ENCODE assay signal across 8 cellular contexts in genomic region chr4:108172231-108172779, GRCh38. TPM values are rescaled to one million over a fixed set of nuclear protein-coding genes. Genes with fewer than 3 reads are reported as not detected.
DNase-seq lines count a peak whose midpoint lies in the region; ATAC-seq, FAIRE-seq and TF ChIP-seq lines count a peak whose summit lies in the region.

No MANE protein-coding gene starts in this region.

- POLR2A ChIA-PET in GM12878 (lab: Charles Lee) = no interaction called here

- 0 out of 2 replicates have a peak, but pooled peaks have one; percentile 14 for TF ChIP-seq RAD21 in GM12878 (IDR thresholded peaks at IDR 0.05; ENCODE audit: insufficient read depth, low read depth, low read length)

- WGBS in GM12878 (ENCODE audit: insufficient coverage, insufficient replicate concordance, low lambda C conversion rate, missing lambda C conversion rate) = 10% methylated on average over 47 of the region's 47 CpGs
- 4% methylated on average over 40 to 47 of the region's 47 CpGs for WGBS in lower leg skin, 2 donors
- WGBS in suprapubic skin = 6% methylated on average over 34 of the region's 47 CpGs

- TF ChIP-seq POLR2A in GM12878 (IDR thresholded peaks at IDR 0.05; ENCODE audit: low read depth, low read length) (no peak), lower leg skin (IDR thresholded peaks at IDR 0.05) (no peak), suprapubic skin (IDR thresholded peaks at IDR 0.05) (no peak)

- H3K4me3 ChIP-seq in GM12878 = peak overlapping the region; percentile 71; the same call in 1 of the 2 replicates
- peak overlapping the region; percentile 30 for H3K4me3 ChIP-seq in lower leg skin (ENCODE audit: low read depth, poor library complexity, severe bottlenecking)
- H3K4me3 ChIP-seq in suprapubic skin = peak overlapping the region; percentile 65

- intact Hi-C loops in GM12878 (cut with micrococcal nuclease; ENCODE audit: unreplicated experiment) (no loop called here), lower leg skin (cut with DNase I; ENCODE audit: low total_unique reads) (no loop called here)

- SMC1A ChIA-PET in GM12878 (lab: Charles Lee; ENCODE audit: uncharacterized antibody, unreplicated experiment) = no interaction called here

- TF ChIP-seq EP300 in GM12878 (IDR thresholded peaks at IDR 0.05; ENCODE audit: borderline replicate concordance in 1 of 2, control insufficient read depth in 1 of 2, low read depth in 2 of 2, low read length in 2 of 2) (no peak), suprapubic skin (IDR thresholded peaks at IDR 0.05) (no peak)

- CTCF ChIA-PET in GM12878 (lab: Yijun Ruan, JAX) = no interaction called here

- H3K27ac ChIP-seq in GM12878 (ENCODE audit: control insufficient read depth, insufficient read depth) (no peak overlapping the region), suprapubic skin (peak overlapping the region; percentile 78)

- in situ Hi-C loops in GM12878 (cut with MboI) = loop anchor here (25.0 kb wide), 1 partner anchor 460 kb away; the partner anchor contains the start of gene PAPSS1

- H3K79me2 ChIP-seq in GM12878 (ENCODE audit: control insufficient read depth, insufficient read depth, low read length) = no peaks in the 10 kb centered on the region

- H3K4me2 ChIP-seq in GM12878 (ENCODE audit: control insufficient read depth, insufficient read depth) = peak overlapping the region; percentile 93

- H3K9ac ChIP-seq in GM12878 (ENCODE audit: control insufficient read depth, insufficient read depth, low read length) = no peak overlapping the region

- RAD21 ChIA-PET in GM12878 (lab: Charles Lee; ENCODE audit: unreplicated experiment) = interaction anchor here (1.0 to 1.5 kb wide), 2 partner anchors 17 to 54 kb away, joined by 3 to 8 read pairs; no protein-coding TSS in a partner anchor

- H3K27me3 ChIP-seq in GM12878 (replicated peaks in 1 of 2; ENCODE audit: control insufficient read depth in 2 of 2, insufficient read depth in 2 of 2, low read length in 1 of 2) (peaks cover 11 to 31% of the 10 kb centered on the region in 2 experiments), suprapubic skin (peaks cover 65% of the 10 kb centered on the region)

- peak overlapping the region; percentile 94 for H2AFZ ChIP-seq in GM12878 (ENCODE audit: control insufficient read depth, low read depth, low read length)

- no peak for FAIRE-seq in GM12878 (lab: Jason Lieb, UNC)

- no peaks in the 10 kb centered on the region; the same call in 1 of the 2 replicates for H4K20me1 ChIP-seq in GM12878 (ENCODE audit: control insufficient read depth, insufficient read depth)

- H3K4me1 ChIP-seq in GM12878 (ENCODE audit: control insufficient read depth, insufficient read depth, low read length) (0 out of 2 replicates have a peak, but pooled peaks cover 3% of the 10 kb centered on the region), suprapubic skin (peaks cover 29% of the 10 kb centered on the region)

- DNase-seq in CMK (ENCODE audit: low read depth) = peak; percentile 33
- DNase-seq in NCI-H526 treated with DMSO at 0.1 percent for 48 hours (lab: John Stamatoyannopoulos, UW) = peak; percentile 27
- no peak for DNase-seq in GM12878 (ENCODE audit: low read depth, low spot score)
- DNase-seq in lower leg skin (ENCODE audit: low spot score in 2 of 2) = no peak
- DNase-seq in suprapubic skin (ENCODE audit: low spot score in 2 of 2) = no peak
- DNase-seq in SW 1271 (lab: John Stamatoyannopoulos, UW) = no peak
- DNase-seq in epidermal melanocyte (ENCODE audit: insufficient read length, low spot score) = no peak

- H3K36me3 ChIP-seq in GM12878 (ENCODE audit: control insufficient read depth in 2 of 2, insufficient read depth in 2 of 2, low read length in 1 of 2) = no peaks in the 10 kb centered on the region
- no peaks in the 10 kb centered on the region for H3K36me3 ChIP-seq in suprapubic skin

- ATAC-seq in GM21528 (IDR thresholded peaks at IDR 0.05; ENCODE audit: low FRiP score, unreplicated experiment) (peak; percentile 31), GM12878 (peak; percentile 45)

- H3K9me3 ChIP-seq in GM12878 (replicated peaks; ENCODE audit: control insufficient read depth, insufficient read depth, low read length) (no peaks in the 10 kb centered on the region), suprapubic skin (no peaks in the 10 kb centered on the region)

- BruUV-seq in GM12878 (replicated peaks; lab: Mats Ljungman, UMichigan) = no TSS peak

- peak in 1 of 3 experiments; percentile 12; a peak in 1 of 6 replicates for TF ChIP-seq CTCF in GM12878 (IDR thresholded peaks at IDR 0.05 in 2 of 3, conservative IDR thresholded peaks at IDR 0.05 in 1 of 3; ENCODE audit: control insufficient read depth in 2 of 3, extremely low read depth in 1 of 3, insufficient read depth in 1 of 3, low read depth in 3 of 3, low read length in 3 of 3)
- TF ChIP-seq CTCF in lower leg skin (IDR thresholded peaks at IDR 0.05) = no peak
- TF ChIP-seq CTCF in suprapubic skin (IDR thresholded peaks at IDR 0.05) = peak in 1 of 2 donors; percentile 10

TF ChIP-seq in GM12878, 131 proteins besides CTCF, POLR2A, EP300 and RAD21:
- TF ChIP-seq BMI1 (IDR thresholded peaks at IDR 0.05; ENCODE audit: borderline replicate concordance) = peak; percentile 13; the same call in 1 of the 2 replicates
- no peak for TF ChIP-seq IRF3 (IDR thresholded peaks at IDR 0.05)
- no peak for TF ChIP-seq E2F4 (IDR thresholded peaks at IDR 0.05; ENCODE audit: low read depth, low read length)
- no peak for TF ChIP-seq ZZZ3 (IDR thresholded peaks at IDR 0.05; ENCODE audit: control insufficient read depth, insufficient read length, low read depth)
- no peak for TF ChIP-seq RELA (IDR thresholded peaks at IDR 0.05; ENCODE audit: borderline replicate concordance, partially characterized antibody)
- TF ChIP-seq CREM (IDR thresholded peaks at IDR 0.05; ENCODE audit: low read depth) = no peak
- 0 out of 2 replicates have a peak, but pooled peaks have one; percentile 37 for TF ChIP-seq ZBTB33 (IDR thresholded peaks at IDR 0.05)

RNA-seq across cellular contexts. Expression of gene LEF1, which starts 3.6 kb away (rescaled TPM):
- 14.4 and 16.8 TPM in 2 replicates for total RNA-seq in GM12878 (2013; cell fraction: nucleolus; rRNA removed)
- total RNA-seq in GM12878 (2014; rRNA removed) (22.7 and 23.9 TPM in 2 replicates), GM12878 (2014; rRNA removed; fragmentation: Illumina TruSeq; extraction: Trizol) (24.3 and 24.5 TPM in 2 replicates), GM12878 (2021) (18.0 and 18.4 TPM in 2 replicates), lower leg skin (10 to 100 TPM in 2 of 4 donors, 1 to 10 TPM in 2; 1.7 to 17.8 (median 7.8) TPM), suprapubic skin (10 to 100 TPM in 2 of 4 donors, 1 to 10 TPM in 2; 7.2 to 23.4 (median 14.5) TPM)
- polyA plus RNA-seq in GM12878 (2011; ENCODE audit: low read depth) = 8.4 TPM
- polyA plus RNA-seq in GM12878 (2011; rRNA removed) (10.4 and 12.7 TPM in 2 replicates), GM12878 (2014; fragmentation: Illumina TruSeq; extraction: Trizol) (38.1 and 53.6 TPM in 2 replicates), GM12878 (2014; fragmentation: Nextera tagmentation; extraction: Ambion mirVana) (10 to 100 TPM; 10.2 to 10.5 TPM), GM12878 (2014; rRNA removed) (14.9 and 20.5 TPM in 2 replicates), GM12878 (2016; fragmentation: Nextera tagmentation; extraction: Ambion mirVana) (10 to 100 TPM; 16.7 to 23.5 TPM)
- 9.4 and 10.7 TPM in 2 replicates for polyA plus RNA-seq in GM12878 (2011; cell fraction: cytosol; rRNA removed)
- polyA plus RNA-seq in GM12878 (2011; cell fraction: nucleus; rRNA removed) = 7.4 and 9.6 TPM in 2 replicates
- polyA plus RNA-seq in GM12878 (2012) = 10.2 and 12.1 TPM in 2 replicates
- 15.9 and 18.7 TPM in 2 replicates for polyA minus RNA-seq in GM12878 (2011; rRNA and poly(A)+ RNA removed)
- 2.7 and 3.7 TPM in 2 replicates for polyA minus RNA-seq in GM12878 (2011; cell fraction: cytosol; rRNA and poly(A)+ RNA removed)
- polyA minus RNA-seq in GM12878 (2011; cell fraction: nucleus; rRNA and poly(A)+ RNA removed) = 6.0 and 11.5 TPM in 2 replicates

Comparison
In these comparisons a context has a peak if more than half of its experiments do, and no peak if none do; other contexts are left out.
1. DNase-seq: peak in CMK (single experiment) and NCI-H526 treated with DMSO at 0.1 percent for 48 hours (single experiment); none in GM12878 (single experiment), lower leg skin (0 of 2), suprapubic skin (0 of 2), SW 1271 (0 of 2) and epidermal melanocyte (single experiment).
2. Peak in every context shown above with its lines, with median percentiles within 50 percentile points of each other: H3K4me3 ChIP-seq.